1 cellular context compared by ENCODE assay signal in the genomic region with DNA sequence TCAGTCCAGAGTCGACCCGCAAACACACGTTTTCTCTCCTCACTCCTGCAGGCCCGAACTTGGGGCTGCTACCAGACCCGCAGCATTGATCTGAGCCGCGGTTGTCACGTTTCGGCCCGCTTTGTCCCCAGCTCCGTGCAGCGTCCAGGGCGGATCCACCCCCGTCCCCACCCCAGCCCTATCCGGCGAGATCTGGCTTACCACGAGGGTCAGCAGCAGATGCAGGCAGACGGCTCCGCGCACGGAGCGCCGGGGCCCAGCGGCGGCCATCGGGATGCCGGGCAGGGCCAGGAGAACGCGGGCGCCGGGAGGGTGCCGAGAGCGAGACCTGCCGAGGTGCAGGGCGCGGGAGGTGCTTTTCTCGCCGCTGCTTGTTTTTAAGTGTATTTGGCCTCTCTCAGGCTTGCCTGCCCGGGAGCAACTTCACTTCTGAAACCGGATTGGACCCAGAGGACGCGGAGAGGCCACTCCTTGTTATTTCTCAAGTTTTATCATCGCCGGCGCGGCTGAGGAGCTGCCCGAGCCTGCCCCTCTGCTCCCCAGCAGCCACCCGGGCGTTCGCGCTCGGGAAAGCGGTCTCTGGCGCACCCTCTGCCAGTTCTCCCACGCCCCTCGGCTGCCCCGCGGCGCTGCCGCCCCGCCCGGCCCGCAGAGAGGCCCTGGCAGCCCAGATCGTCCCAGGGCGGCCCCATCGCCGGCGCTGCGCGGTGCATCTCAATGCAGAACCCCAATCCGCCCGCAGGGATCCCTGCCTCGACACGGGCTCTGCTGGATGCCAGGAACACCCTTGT.
TF ChIP-seq lines count a peak whose summit lies in the region.

A gene (minus strand): TSS at position 352 of the 791 bp plus-strand sequence. CDS start 82 bp downstream, at position 270.

TF ChIP-seq in HEK293, 187 proteins besides CTCF, POLR2A, EP300 and RAD21 (continued from another document and continues in another):
- TF ChIP-seq, protein P1, sequence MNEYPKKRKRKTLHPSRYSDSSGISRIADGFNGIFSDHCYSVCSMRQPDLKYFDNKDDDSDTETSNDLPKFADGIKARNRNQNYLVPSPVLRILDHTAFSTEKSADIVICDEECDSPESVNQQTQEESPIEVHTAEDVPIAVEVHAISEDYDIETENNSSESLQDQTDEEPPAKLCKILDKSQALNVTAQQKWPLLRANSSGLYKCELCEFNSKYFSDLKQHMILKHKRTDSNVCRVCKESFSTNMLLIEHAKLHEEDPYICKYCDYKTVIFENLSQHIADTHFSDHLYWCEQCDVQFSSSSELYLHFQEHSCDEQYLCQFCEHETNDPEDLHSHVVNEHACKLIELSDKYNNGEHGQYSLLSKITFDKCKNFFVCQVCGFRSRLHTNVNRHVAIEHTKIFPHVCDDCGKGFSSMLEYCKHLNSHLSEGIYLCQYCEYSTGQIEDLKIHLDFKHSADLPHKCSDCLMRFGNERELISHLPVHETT (tag by site-specific recombination; IDR thresholded peaks at IDR 0.05) = no peak
- TF ChIP-seq IKZF3 (tag by site-specific recombination; IDR thresholded peaks at IDR 0.05) (no peak), GLI2 (tag by site-specific recombination; IDR thresholded peaks at IDR 0.05; ENCODE audit: borderline replicate concordance, low read depth) (no peak), ZNF133 (tag by site-specific recombination; IDR thresholded peaks at IDR 0.05) (no peak), BCL11A (tag by site-specific recombination; IDR thresholded peaks at IDR 0.05; ENCODE audit: low read depth) (no peak), KLF9 (tag by site-specific recombination; IDR thresholded peaks at IDR 0.05; ENCODE audit: low read depth) (peak; percentile 57), KLF16 (tag by site-specific recombination; IDR thresholded peaks at IDR 0.05) (peak; percentile 36; the same call in 1 of the 2 replicates), ZNF214 (tag by site-specific recombination; IDR thresholded peaks at IDR 0.05; ENCODE audit: borderline replicate concordance) (no peak), ZNF335 (tag by site-specific recombination; conservative IDR thresholded peaks at IDR 0.05) (peak; percentile 80), ZNF239 (tag by site-specific recombination; IDR thresholded peaks at IDR 0.05) (no peak), ZNF391 (tag by site-specific recombination; IDR thresholded peaks at IDR 0.05; ENCODE audit: borderline replicate concordance, low read depth) (0 out of 2 replicates have a peak, but pooled peaks have one; percentile 22), KLF10 (tag by site-specific recombination; IDR thresholded peaks at IDR 0.05) (no peak), KLF8 (tag by site-specific recombination; IDR thresholded peaks at IDR 0.05) (peak; percentile 80), ZNF394 (tag by site-specific recombination; IDR thresholded peaks at IDR 0.05; ENCODE audit: borderline replicate concordance) (no peak; the same call in 1 of the 2 replicates), YY2 (tag by site-specific recombination; IDR thresholded peaks at IDR 0.05) (peak; percentile 35; the same call in 1 of the 2 replicates), ZSCAN30 (tag by site-specific recombination; IDR thresholded peaks at IDR 0.05) (peak; percentile 39), ZEB2 (tag by site-specific recombination; IDR thresholded peaks at IDR 0.05) (peak; percentile 64), SP3 (tag by site-specific recombination; IDR thresholded peaks at IDR 0.05) (peak; percentile 17), ZBTB17 (tag by site-specific recombination; IDR thresholded peaks at IDR 0.05) (peak; percentile 69), ZFP69B (tag by site-specific recombination; IDR thresholded peaks at IDR 0.05) (no peak), ZNF600 (tag by site-specific recombination; IDR thresholded peaks at IDR 0.05) (peak; percentile 68), PRDM1 (tag by site-specific recombination; IDR thresholded peaks at IDR 0.05) (0 out of 2 replicates have a peak, but pooled peaks have one; percentile 4), ZNF660 (tag by site-specific recombination; IDR thresholded peaks at IDR 0.05) (0 out of 2 replicates have a peak, but pooled peaks have one; percentile 19), ZNF341 (tag by site-specific recombination; IDR thresholded peaks at IDR 0.05; ENCODE audit: low read depth) (peak; percentile 15; the same call in 1 of the 2 replicates), YY1 (tag by site-specific recombination; IDR thresholded peaks at IDR 0.05) (peak; percentile 22; the same call in 1 of the 2 replicates), ZNF2 (tag by site-specific recombination; IDR thresholded peaks at IDR 0.05) (0 out of 2 replicates have a peak, but pooled peaks have one; percentile 19), ZNF843 (tag by site-specific recombination; IDR thresholded peaks at IDR 0.05) (0 out of 2 replicates have a peak, but pooled peaks have one; percentile 24), ZNF777 (tag by site-specific recombination; IDR thresholded peaks at IDR 0.05; ENCODE audit: borderline replicate concordance) (peak; percentile 58), ZNF658 (tag by site-specific recombination; IDR thresholded peaks at IDR 0.05) (no peak), GLIS2 (tag by site-specific recombination; IDR thresholded peaks at IDR 0.05) (peak; percentile 52; the same call in 1 of the 2 replicates), ZNF549 (tag by site-specific recombination; IDR thresholded peaks at IDR 0.05) (0 out of 2 replicates have a peak, but pooled peaks have one; percentile 6), KLF1 (tag by site-specific recombination; IDR thresholded peaks at IDR 0.05) (peak; percentile 57; the same call in 1 of the 2 replicates)
- TF ChIP-seq, protein P2, sequence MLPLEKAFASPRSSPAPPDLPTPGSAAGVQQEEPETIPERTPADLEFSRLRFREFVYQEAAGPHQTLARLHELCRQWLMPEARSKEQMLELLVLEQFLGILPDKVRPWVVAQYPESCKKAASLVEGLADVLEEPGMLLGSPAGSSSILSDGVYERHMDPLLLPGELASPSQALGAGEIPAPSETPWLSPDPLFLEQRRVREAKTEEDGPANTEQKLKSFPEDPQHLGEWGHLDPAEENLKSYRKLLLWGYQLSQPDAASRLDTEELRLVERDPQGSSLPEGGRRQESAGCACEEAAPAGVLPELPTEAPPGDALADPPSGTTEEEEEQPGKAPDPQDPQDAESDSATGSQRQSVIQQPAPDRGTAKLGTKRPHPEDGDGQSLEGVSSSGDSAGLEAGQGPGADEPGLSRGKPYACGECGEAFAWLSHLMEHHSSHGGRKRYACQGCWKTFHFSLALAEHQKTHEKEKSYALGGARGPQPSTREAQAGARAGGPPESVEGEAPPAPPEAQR (tag by site-specific recombination; IDR thresholded peaks at IDR 0.05) = no peak
- TF ChIP-seq, protein P3, sequence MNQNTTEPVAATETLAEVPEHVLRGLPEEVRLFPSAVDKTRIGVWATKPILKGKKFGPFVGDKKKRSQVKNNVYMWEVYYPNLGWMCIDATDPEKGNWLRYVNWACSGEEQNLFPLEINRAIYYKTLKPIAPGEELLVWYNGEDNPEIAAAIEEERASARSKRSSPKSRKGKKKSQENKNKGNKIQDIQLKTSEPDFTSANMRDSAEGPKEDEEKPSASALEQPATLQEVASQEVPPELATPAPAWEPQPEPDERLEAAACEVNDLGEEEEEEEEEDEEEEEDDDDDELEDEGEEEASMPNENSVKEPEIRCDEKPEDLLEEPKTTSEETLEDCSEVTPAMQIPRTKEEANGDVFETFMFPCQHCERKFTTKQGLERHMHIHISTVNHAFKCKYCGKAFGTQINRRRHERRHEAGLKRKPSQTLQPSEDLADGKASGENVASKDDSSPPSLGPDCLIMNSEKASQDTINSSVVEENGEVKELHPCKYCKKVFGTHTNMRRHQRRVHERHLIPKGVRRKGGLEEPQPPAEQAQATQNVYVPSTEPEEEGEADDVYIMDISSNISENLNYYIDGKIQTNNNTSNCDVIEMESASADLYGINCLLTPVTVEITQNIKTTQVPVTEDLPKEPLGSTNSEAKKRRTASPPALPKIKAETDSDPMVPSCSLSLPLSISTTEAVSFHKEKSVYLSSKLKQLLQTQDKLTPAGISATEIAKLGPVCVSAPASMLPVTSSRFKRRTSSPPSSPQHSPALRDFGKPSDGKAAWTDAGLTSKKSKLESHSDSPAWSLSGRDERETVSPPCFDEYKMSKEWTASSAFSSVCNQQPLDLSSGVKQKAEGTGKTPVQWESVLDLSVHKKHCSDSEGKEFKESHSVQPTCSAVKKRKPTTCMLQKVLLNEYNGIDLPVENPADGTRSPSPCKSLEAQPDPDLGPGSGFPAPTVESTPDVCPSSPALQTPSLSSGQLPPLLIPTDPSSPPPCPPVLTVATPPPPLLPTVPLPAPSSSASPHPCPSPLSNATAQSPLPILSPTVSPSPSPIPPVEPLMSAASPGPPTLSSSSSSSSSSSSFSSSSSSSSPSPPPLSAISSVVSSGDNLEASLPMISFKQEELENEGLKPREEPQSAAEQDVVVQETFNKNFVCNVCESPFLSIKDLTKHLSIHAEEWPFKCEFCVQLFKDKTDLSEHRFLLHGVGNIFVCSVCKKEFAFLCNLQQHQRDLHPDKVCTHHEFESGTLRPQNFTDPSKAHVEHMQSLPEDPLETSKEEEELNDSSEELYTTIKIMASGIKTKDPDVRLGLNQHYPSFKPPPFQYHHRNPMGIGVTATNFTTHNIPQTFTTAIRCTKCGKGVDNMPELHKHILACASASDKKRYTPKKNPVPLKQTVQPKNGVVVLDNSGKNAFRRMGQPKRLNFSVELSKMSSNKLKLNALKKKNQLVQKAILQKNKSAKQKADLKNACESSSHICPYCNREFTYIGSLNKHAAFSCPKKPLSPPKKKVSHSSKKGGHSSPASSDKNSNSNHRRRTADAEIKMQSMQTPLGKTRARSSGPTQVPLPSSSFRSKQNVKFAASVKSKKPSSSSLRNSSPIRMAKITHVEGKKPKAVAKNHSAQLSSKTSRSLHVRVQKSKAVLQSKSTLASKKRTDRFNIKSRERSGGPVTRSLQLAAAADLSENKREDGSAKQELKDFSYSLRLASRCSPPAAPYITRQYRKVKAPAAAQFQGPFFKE (tag by site-specific recombination; IDR thresholded peaks at IDR 0.05; ENCODE audit: borderline replicate concordance) = no peak
- TF ChIP-seq, protein P4, sequence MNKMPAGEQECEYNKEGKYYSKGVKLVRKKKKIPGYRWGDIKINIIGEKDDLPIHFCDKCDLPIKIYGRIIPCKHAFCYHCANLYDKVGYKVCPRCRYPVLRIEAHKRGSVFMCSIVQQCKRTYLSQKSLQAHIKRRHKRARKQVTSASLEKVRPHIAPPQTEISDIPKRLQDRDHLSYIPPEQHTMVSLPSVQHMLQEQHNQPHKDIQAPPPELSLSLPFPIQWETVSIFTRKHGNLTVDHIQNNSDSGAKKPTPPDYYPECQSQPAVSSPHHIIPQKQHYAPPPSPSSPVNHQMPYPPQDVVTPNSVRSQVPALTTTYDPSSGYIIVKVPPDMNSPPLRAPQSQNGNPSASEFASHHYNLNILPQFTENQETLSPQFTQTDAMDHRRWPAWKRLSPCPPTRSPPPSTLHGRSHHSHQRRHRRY (tag by site-specific recombination; IDR thresholded peaks at IDR 0.05) = no peak
- TF ChIP-seq, protein P5, sequence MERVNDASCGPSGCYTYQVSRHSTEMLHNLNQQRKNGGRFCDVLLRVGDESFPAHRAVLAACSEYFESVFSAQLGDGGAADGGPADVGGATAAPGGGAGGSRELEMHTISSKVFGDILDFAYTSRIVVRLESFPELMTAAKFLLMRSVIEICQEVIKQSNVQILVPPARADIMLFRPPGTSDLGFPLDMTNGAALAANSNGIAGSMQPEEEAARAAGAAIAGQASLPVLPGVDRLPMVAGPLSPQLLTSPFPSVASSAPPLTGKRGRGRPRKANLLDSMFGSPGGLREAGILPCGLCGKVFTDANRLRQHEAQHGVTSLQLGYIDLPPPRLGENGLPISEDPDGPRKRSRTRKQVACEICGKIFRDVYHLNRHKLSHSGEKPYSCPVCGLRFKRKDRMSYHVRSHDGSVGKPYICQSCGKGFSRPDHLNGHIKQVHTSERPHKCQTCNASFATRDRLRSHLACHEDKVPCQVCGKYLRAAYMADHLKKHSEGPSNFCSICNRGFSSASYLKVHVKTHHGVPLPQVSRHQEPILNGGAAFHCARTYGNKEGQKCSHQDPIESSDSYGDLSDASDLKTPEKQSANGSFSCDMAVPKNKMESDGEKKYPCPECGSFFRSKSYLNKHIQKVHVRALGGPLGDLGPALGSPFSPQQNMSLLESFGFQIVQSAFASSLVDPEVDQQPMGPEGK (tag by site-specific recombination; IDR thresholded peaks at IDR 0.05) = peak; percentile 8; the same call in 1 of the 2 replicates
- TF ChIP-seq, protein P6, sequence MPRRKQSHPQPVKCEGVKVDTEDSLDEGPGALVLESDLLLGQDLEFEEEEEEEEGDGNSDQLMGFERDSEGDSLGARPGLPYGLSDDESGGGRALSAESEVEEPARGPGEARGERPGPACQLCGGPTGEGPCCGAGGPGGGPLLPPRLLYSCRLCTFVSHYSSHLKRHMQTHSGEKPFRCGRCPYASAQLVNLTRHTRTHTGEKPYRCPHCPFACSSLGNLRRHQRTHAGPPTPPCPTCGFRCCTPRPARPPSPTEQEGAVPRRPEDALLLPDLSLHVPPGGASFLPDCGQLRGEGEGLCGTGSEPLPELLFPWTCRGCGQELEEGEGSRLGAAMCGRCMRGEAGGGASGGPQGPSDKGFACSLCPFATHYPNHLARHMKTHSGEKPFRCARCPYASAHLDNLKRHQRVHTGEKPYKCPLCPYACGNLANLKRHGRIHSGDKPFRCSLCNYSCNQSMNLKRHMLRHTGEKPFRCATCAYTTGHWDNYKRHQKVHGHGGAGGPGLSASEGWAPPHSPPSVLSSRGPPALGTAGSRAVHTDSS (tag by site-specific recombination; IDR thresholded peaks at IDR 0.05) = no peak
- TF ChIP-seq, protein P7, sequence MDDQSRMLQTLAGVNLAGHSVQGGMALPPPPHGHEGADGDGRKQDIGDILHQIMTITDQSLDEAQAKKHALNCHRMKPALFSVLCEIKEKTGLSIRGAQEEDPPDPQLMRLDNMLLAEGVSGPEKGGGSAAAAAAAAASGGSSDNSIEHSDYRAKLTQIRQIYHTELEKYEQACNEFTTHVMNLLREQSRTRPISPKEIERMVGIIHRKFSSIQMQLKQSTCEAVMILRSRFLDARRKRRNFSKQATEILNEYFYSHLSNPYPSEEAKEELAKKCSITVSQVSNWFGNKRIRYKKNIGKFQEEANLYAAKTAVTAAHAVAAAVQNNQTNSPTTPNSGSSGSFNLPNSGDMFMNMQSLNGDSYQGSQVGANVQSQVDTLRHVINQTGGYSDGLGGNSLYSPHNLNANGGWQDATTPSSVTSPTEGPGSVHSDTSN (CRISPR knock-in tag; IDR thresholded peaks at IDR 0.05) = 0 out of 2 replicates have a peak, but pooled peaks have one; percentile 25
- TF ChIP-seq, protein P8, sequence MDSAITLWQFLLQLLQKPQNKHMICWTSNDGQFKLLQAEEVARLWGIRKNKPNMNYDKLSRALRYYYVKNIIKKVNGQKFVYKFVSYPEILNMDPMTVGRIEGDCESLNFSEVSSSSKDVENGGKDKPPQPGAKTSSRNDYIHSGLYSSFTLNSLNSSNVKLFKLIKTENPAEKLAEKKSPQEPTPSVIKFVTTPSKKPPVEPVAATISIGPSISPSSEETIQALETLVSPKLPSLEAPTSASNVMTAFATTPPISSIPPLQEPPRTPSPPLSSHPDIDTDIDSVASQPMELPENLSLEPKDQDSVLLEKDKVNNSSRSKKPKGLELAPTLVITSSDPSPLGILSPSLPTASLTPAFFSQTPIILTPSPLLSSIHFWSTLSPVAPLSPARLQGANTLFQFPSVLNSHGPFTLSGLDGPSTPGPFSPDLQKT (IDR thresholded peaks at IDR 0.05; ENCODE audit: borderline replicate concordance, low read depth, low read length) = no peak
- TF ChIP-seq, protein P9, sequence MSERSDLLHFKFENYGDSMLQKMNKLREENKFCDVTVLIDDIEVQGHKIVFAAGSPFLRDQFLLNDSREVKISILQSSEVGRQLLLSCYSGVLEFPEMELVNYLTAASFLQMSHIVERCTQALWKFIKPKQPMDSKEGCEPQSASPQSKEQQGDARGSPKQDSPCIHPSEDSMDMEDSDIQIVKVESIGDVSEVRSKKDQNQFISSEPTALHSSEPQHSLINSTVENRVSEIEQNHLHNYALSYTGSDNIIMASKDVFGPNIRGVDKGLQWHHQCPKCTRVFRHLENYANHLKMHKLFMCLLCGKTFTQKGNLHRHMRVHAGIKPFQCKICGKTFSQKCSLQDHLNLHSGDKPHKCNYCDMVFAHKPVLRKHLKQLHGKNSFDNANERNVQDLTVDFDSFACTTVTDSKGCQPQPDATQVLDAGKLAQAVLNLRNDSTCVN (tag by site-specific recombination; optimal IDR thresholded peaks at IDR 0.05) = peak; percentile 85
